12 cellular contexts compared by ENCODE assay signal in the genomic region with DNA sequence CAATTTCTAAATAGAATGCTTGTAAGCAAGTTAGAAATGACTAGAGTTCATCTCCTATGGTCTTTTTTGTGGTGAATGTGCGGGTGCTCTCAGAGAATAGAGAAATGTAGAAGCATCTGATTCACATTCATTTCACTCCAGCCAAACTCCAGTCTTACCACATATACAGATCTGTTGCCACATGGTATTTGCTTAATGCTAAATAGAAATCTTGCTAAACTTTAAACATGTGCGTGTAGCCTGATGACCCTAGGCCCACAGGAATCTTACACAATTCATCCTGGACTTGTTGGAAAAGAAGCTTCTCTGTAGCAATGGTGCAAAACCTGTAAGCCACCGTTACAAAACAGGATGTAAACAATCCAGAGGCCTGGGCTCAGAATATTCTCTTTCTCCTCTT.
A peak's percentile ranks its signal among the peaks of the same experiment; 100 is the strongest.
DNase-seq lines count a peak whose midpoint lies in the region; ATAC-seq and TF ChIP-seq lines count a peak whose summit lies in the region.
"Had no signal": no experiment of that assay in that cellular context is flagged by ENCODE, and none has a peak within 500 bp of the region (broad histone marks: within the 10 kb centered on the region; RNA-seq: fewer than 3 reads in every experiment).

No MANE protein-coding gene starts in this region.

- no peak overlapping the region for H3K23ac ChIP-seq in mesendoderm (ENCODE audit: low read length)

- no peak overlapping the region for H2BK120ac ChIP-seq in mesendoderm (ENCODE audit: low read depth, low read length)

- H2BK15ac ChIP-seq in mesendoderm (replicated peaks; ENCODE audit: low read depth): no peak overlapping the region

- H3K27ac ChIP-seq in muscle layer of duodenum (ENCODE audit: low read length) (peak overlapping the region; percentile 6), mesendoderm (ENCODE audit: low read depth, low read length) (no peak overlapping the region)

- no peak overlapping the region for H3K18ac ChIP-seq in mesendoderm (ENCODE audit: low read length)

- no peak overlapping the region for H4K8ac ChIP-seq in mesendoderm (ENCODE audit: low read depth, low read length)

- no peak overlapping the region for H3K4me3 ChIP-seq in cardiac fibroblast (replicated peaks in 1 of 2; ENCODE audit: low read depth in 2 of 2, low read length in 2 of 2)
- no peak overlapping the region for H3K4me3 ChIP-seq in muscle layer of duodenum (ENCODE audit: low read depth in 1 of 2, low read length in 2 of 2)
- H3K4me3 ChIP-seq in mesendoderm (ENCODE audit: low read length): no peak overlapping the region

- DNase-seq in AG09319 (ENCODE audit: extremely low read depth, low read depth) (peak; percentile 96), M059J (ENCODE audit: low read depth) (peak; percentile 74), cardiac fibroblast (ENCODE audit: low read depth in 2 of 2) (peak; percentile 94 to 97), COLO668 (lab: John Stamatoyannopoulos, UW; ENCODE audit: unreplicated experiment) (no peak), mesendoderm (no peak)
- DNase-seq: effector memory CD8-positive, alpha-beta T cell; NCI-H2171 treated with DMSO at 0.1 percent for 48 hours; T-helper 17 cell had no signal

- H3K36me3 ChIP-seq in muscle layer of duodenum (ENCODE audit: control insufficient read depth in 1 of 2, insufficient read depth in 2 of 2, low read length in 2 of 2): no peaks in the 10 kb centered on the region
- H3K36me3 ChIP-seq in mesendoderm (ENCODE audit: control insufficient read depth, insufficient read depth, low read length): no peaks in the 10 kb centered on the region

- no peak overlapping the region for H2AK5ac ChIP-seq in mesendoderm (ENCODE audit: low read length)

- no peak overlapping the region for H4K5ac ChIP-seq in mesendoderm (ENCODE audit: low read length)

- H3K4ac ChIP-seq in mesendoderm (ENCODE audit: low read depth, low read length): no peak overlapping the region

- no peak for ATAC-seq in GM21360 (IDR thresholded peaks at IDR 0.05; ENCODE audit: unreplicated experiment)
- ATAC-seq in HG03571 (IDR thresholded peaks at IDR 0.05; ENCODE audit: unreplicated experiment): no peak
- ATAC-seq: effector memory CD8-positive, alpha-beta T cell; T-helper 17 cell had no signal

- H3K4me1 ChIP-seq in muscle layer of duodenum (ENCODE audit: control insufficient read depth in 1 of 2, insufficient read depth in 2 of 2, low read length in 2 of 2): peaks cover 0 to 9% of the 10 kb centered on the region in 2 donors
- H3K4me1 ChIP-seq in mesendoderm (ENCODE audit: control insufficient read depth, low read depth, low read length): no peaks in the 10 kb centered on the region
- H3K4me1 ChIP-seq: Caco-2 had no signal

- H3K27me3 ChIP-seq in muscle layer of duodenum (ENCODE audit: low read depth, low read length) (no peaks in the 10 kb centered on the region), mesendoderm (ENCODE audit: insufficient read depth, low read length, poor library complexity) (no peaks in the 10 kb centered on the region)

- no peak overlapping the region for H3K56ac ChIP-seq in mesendoderm (ENCODE audit: low read length)

- no peak overlapping the region for H3K9ac ChIP-seq in mesendoderm (ENCODE audit: low read length)

- H3K9me3 ChIP-seq in muscle layer of duodenum (ENCODE audit: control insufficient read depth in 1 of 2, low read length in 2 of 2): peaks cover 0 to 2% of the 10 kb centered on the region in 2 donors
- H3K9me3 ChIP-seq: Caco-2 had no signal

- no peak overlapping the region for H2BK5ac ChIP-seq in mesendoderm (ENCODE audit: low read length)

- no peaks in the 10 kb centered on the region for H3K79me1 ChIP-seq in mesendoderm (ENCODE audit: low read length)

- no peak overlapping the region for H3K4me2 ChIP-seq in mesendoderm (ENCODE audit: low read length)

- no peak for TF ChIP-seq CTCF in AG09319 (IDR thresholded peaks at IDR 0.05; ENCODE audit: low read depth, low read length)
- TF ChIP-seq CTCF in cardiac fibroblast (IDR thresholded peaks at IDR 0.05; ENCODE audit: low read depth, low read length): no peak

- no CpG with 5 or more reads among the region's 3 CpGs for WGBS in mesendoderm (ENCODE audit: extremely low coverage, insufficient coverage, low lambda C conversion rate)

- H3K79me2 ChIP-seq in mesendoderm (ENCODE audit: control insufficient read depth, insufficient read depth, low read length): no peaks in the 10 kb centered on the region

Comparison
In these comparisons a context has a peak if more than half of its experiments do, and no peak if none do; other contexts are left out.
1. DNase-seq: peak in AG09319 (single experiment), M059J (single experiment) and cardiac fibroblast (2 of 2); none in COLO668 (single experiment) and mesendoderm (single experiment).